In genomic region chr20:9476637-9477036, GRCh38 we compare ENCODE assay signal across 2 cellular contexts.
A peak's percentile ranks its signal among the peaks of the same experiment; 100 is the strongest.
TF ChIP-seq lines count a peak whose summit lies in the region.

No MANE protein-coding gene starts in this region.

TF ChIP-seq in HepG2, 621 proteins besides CTCF, POLR2A, EP300 and RAD21:
- TF ChIP-seq CREB1 (IDR thresholded peaks at IDR 0.05) (0 out of 2 replicates have a peak, but pooled peaks have one; percentile 57), CREB1 (CRISPR knock-in tag; IDR thresholded peaks at IDR 0.05) (no peak), E2F5 (CRISPR knock-in tag; conservative IDR thresholded peaks at IDR 0.05) (no peak)

TF ChIP-seq in neural cell, 6 proteins besides CTCF, POLR2A, EP300 and RAD21:
- TF ChIP-seq REST (IDR thresholded peaks at IDR 0.05; ENCODE audit: borderline replicate concordance) (peak; percentile 6), POLR2AphosphoS5 (IDR thresholded peaks at IDR 0.05) (no peak), EZH2 (IDR thresholded peaks at IDR 0.05; ENCODE audit: borderline replicate concordance, insufficient read depth, low read length, poor library complexity, severe bottlenecking) (no peak)
